ENCODE assay signal across 20 cellular contexts in genomic region chr3:141934354-141934753, GRCh38. TPM values are rescaled to one million over a fixed set of nuclear protein-coding genes. Genes with fewer than 3 reads are reported as not detected.
DNase-seq lines count a peak whose midpoint lies in the region; ATAC-seq and TF ChIP-seq lines count a peak whose summit lies in the region.
"Had no signal": no experiment of that assay in that cellular context is flagged by ENCODE, and none has a peak within 500 bp of the region (broad histone marks: within the 10 kb centered on the region; RNA-seq: fewer than 3 reads in every experiment).

No MANE protein-coding gene starts in this region.

- H3K4me3 Mint-ChIP-seq in activated T-helper 17 cell treated with anti-CD3 and anti-CD28 coated beads, Interleukin-2, amount 50 U/mL, for 72 hours, result no peak overlapping the region
- H3K4me3 Mint-ChIP-seq in mesothelial cell of epicardium (no peak overlapping the region), type B pancreatic cell (no peak overlapping the region)
- H3K4me3 Mint-ChIP-seq: CD14-positive monocyte; CD8-positive, alpha-beta memory T cell; H9 had no signal

- DNase-seq in mesothelial cell of epicardium (ENCODE audit: low spot score in 2 of 2, unreplicated experiment in 2 of 2), result no peak
- DNase-seq in type B pancreatic cell (ENCODE audit: extremely low spot score, unreplicated experiment), result no peak
- DNase-seq in breast epithelium (ENCODE audit: low spot score in 2 of 2), result no peak
- no peak for DNase-seq in NCI-H1092 (lab: John Stamatoyannopoulos, UW)
- DNase-seq in head of caudate nucleus, result no peak
- DNase-seq: CD8-positive, alpha-beta memory T cell; DMS79 treated with DMSO at 0.1 percent for 48 hours; GM23248; H9; Kasumi-1; NCI-H1105 treated with DMSO at 0.1 percent for 48 hours; NCI-H2029 treated with DMSO at 0.1 percent for 48 hours; NCI-H226; NCI-H510A; NCI-H69; SHP77 treated with DMSO at 0.1 percent for 48 hours had no signal

- H3K36me3 Mint-ChIP-seq in activated T-helper 17 cell treated with anti-CD3 and anti-CD28 coated beads, Interleukin-2, amount 50 U/mL, for 72 hours (ENCODE audit: low read depth), result no peaks in the 10 kb centered on the region
- peaks cover 4% of the 10 kb centered on the region for H3K36me3 Mint-ChIP-seq in mesothelial cell of epicardium
- no peaks in the 10 kb centered on the region for H3K36me3 Mint-ChIP-seq in type B pancreatic cell
- H3K36me3 Mint-ChIP-seq: CD8-positive, alpha-beta memory T cell had no signal

- H3K4me1 ChIP-seq in Loucy (ENCODE audit: insufficient read depth, low read length, poor library complexity, severe bottlenecking) (peaks cover 22% of the 10 kb centered on the region), breast epithelium (no peaks in the 10 kb centered on the region)

- no peaks in the 10 kb centered on the region for H3K79me2 ChIP-seq in Loucy (ENCODE audit: insufficient read depth, low read length)

- H3K9me3 Mint-ChIP-seq in activated T-helper 17 cell treated with anti-CD3 and anti-CD28 coated beads, Interleukin-2, amount 50 U/mL, for 72 hours, result no peaks in the 10 kb centered on the region
- H3K9me3 Mint-ChIP-seq in mesothelial cell of epicardium (no peaks in the 10 kb centered on the region), type B pancreatic cell (no peaks in the 10 kb centered on the region)
- H3K9me3 Mint-ChIP-seq: CD14-positive monocyte; CD8-positive, alpha-beta memory T cell; H9 had no signal

- no peak overlapping the region for H2AFZ ChIP-seq in Loucy (ENCODE audit: low read length)
- H2AFZ ChIP-seq: GM23248 had no signal

- intact Hi-C loops in breast epithelium (cut with DNase I; ENCODE audit: low total_unique reads) (no loop called here), head of caudate nucleus (cut with DNase I) (no loop called here)

- TF ChIP-seq CTCF in Loucy (conservative IDR thresholded peaks at IDR 0.05; ENCODE audit: low read length) (no peak), mesothelial cell of epicardium (IDR thresholded peaks at IDR 0.05; ENCODE audit: unreplicated experiment) (no peak), type B pancreatic cell (conservative IDR thresholded peaks at IDR 0.05) (no peak), breast epithelium (IDR thresholded peaks at IDR 0.05) (no peak)

- H3K4me3 ChIP-seq in Loucy (ENCODE audit: low read length, poor library complexity, severe bottlenecking) (no peak overlapping the region), breast epithelium (no peak overlapping the region)
- H3K4me3 ChIP-seq: GM23248, SK-N-MC had no signal

- H3K27ac ChIP-seq in breast epithelium, result no peak overlapping the region
- H3K27ac ChIP-seq: GM23248, SK-N-MC had no signal

- no peaks in the 10 kb centered on the region for H3F3A ChIP-seq in Loucy (ENCODE audit: low read depth)

- no peaks in the 10 kb centered on the region for H3K27me3 ChIP-seq in Loucy (ENCODE audit: insufficient read depth, low read length, poor library complexity, severe bottlenecking)
- no peaks in the 10 kb centered on the region for H3K27me3 ChIP-seq in breast epithelium

- TF ChIP-seq POLR2A in breast epithelium (IDR thresholded peaks at IDR 0.05), result no peak

- no peaks in the 10 kb centered on the region for H3K27me3 Mint-ChIP-seq in activated T-helper 17 cell treated with anti-CD3 and anti-CD28 coated beads, Interleukin-2, amount 50 U/mL, for 72 hours
- H3K27me3 Mint-ChIP-seq in mesothelial cell of epicardium (ENCODE audit: low read depth), result no peaks in the 10 kb centered on the region
- H3K27me3 Mint-ChIP-seq in type B pancreatic cell, result no peaks in the 10 kb centered on the region

- H3K4me2 ChIP-seq in Loucy (ENCODE audit: low read depth, low read length, poor library complexity, severe bottlenecking), result peak overlapping the region; percentile 46

- no peak overlapping the region for H3K9ac ChIP-seq in Loucy (ENCODE audit: low read depth, low read length, poor library complexity, severe bottlenecking)
- H3K9ac ChIP-seq: GM23248 had no signal

- ATAC-seq in activated T-helper 17 cell treated with anti-CD3 and anti-CD28 coated beads, Interleukin-2, amount 50 U/mL, for 72 hours (replicated peaks), result no peak

- H3K4me1 Mint-ChIP-seq in activated T-helper 17 cell treated with anti-CD3 and anti-CD28 coated beads, Interleukin-2, amount 50 U/mL, for 72 hours, result no peaks in the 10 kb centered on the region
- H3K4me1 Mint-ChIP-seq in mesothelial cell of epicardium (peaks cover 18% of the 10 kb centered on the region), type B pancreatic cell (ENCODE audit: unreplicated experiment) (no peaks in the 10 kb centered on the region)
- H3K4me1 Mint-ChIP-seq: CD14-positive monocyte; CD8-positive, alpha-beta memory T cell had no signal

- H3K9me2 ChIP-seq in Loucy (replicated peaks; ENCODE audit: low read depth, low read length), result no peaks in the 10 kb centered on the region

- H3K27ac Mint-ChIP-seq in activated T-helper 17 cell treated with anti-CD3 and anti-CD28 coated beads, Interleukin-2, amount 50 U/mL, for 72 hours, result peak overlapping the region; percentile 22
- H3K27ac Mint-ChIP-seq in mesothelial cell of epicardium, result peak overlapping the region; percentile 58
- peak overlapping the region; percentile 36 for H3K27ac Mint-ChIP-seq in type B pancreatic cell
- H3K27ac Mint-ChIP-seq: CD14-positive monocyte had no signal

- no peaks in the 10 kb centered on the region for H4K20me1 ChIP-seq in Loucy (ENCODE audit: insufficient read depth, low read length, poor library complexity, severe bottlenecking)

- H3K9me3 ChIP-seq in Loucy (ENCODE audit: insufficient read depth, low read depth, low read length) (no peaks in the 10 kb centered on the region), breast epithelium (no peaks in the 10 kb centered on the region)

- H3K36me3 ChIP-seq in Loucy (ENCODE audit: insufficient read depth, low read length) (no peaks in the 10 kb centered on the region), breast epithelium (no peaks in the 10 kb centered on the region)

RNA-seq across cellular contexts. Expression of gene ATP1B3, which starts 57.9 kb away (rescaled TPM):
- 100 to 1,000 TPM in 1 of 2 donors, 10 to 100 TPM in 1; 93.6 to 194 TPM for total RNA-seq in activated T-helper 17 cell treated with anti-CD3 and anti-CD28 coated beads, Interleukin-2, amount 50 U/mL, for 72 hours
- 139 to 154 TPM (median 149 TPM) in 3 replicates for total RNA-seq in mesothelial cell of epicardium
- total RNA-seq in type B pancreatic cell (ENCODE audit: low replicate concordance), result 127 and 135 TPM in 2 replicates
- 10 to 100 TPM; 47.2 to 88.8 (median 74.4) TPM for total RNA-seq in breast epithelium
